In genomic region chr13:110455941-110456340, GRCh38 we compare ENCODE assay signal across 8 cellular contexts.
DNase-seq lines count a peak whose midpoint lies in the region; ATAC-seq and TF ChIP-seq lines count a peak whose summit lies in the region.

No MANE protein-coding gene starts in this region.

- no peak overlapping the region for H3K4me3 ChIP-seq in GM12875 (ENCODE audit: low read depth, low read length)
- H3K4me3 ChIP-seq in SK-N-SH (ENCODE audit: low read depth in 2 of 2, low read length in 1 of 2) = peak overlapping the region in 1 of 2 experiments; percentile 34; a peak in 1 of 4 replicates
- H3K4me3 ChIP-seq in heart left ventricle = no peak overlapping the region

- no peak for TF ChIP-seq POLR2A in heart left ventricle (IDR thresholded peaks at IDR 0.05)

- TF ChIP-seq CTCF in GM12875 (IDR thresholded peaks at IDR 0.05; ENCODE audit: borderline replicate concordance, insufficient read depth, low read depth, low read length) (peak; percentile 92), SK-N-SH (IDR thresholded peaks at IDR 0.05) (peak; percentile 78), heart left ventricle (IDR thresholded peaks at IDR 0.05) (peak; percentile 56 to 89 (median 75))

- peak; percentile 94 for DNase-seq in NAMALWA (ENCODE audit: low spot score)
- DNase-seq in SK-N-SH = peak; percentile 91
- DNase-seq in activated naive CD4-positive, alpha-beta T cell treated with anti-CD3 and anti-CD28 coated beads, Interleukin-2, amount 50 U/mL, for 72 hours (ENCODE audit: low spot score in 2 of 2) = peak; percentile 62 to 66
- DNase-seq in heart left ventricle = peak; percentile 69 to 86 (median 82)
- peak; percentile 62 for DNase-seq in renal cortical epithelial cell (ENCODE audit: low read depth)
- DNase-seq in dedifferentiated amniotic fluid mesenchymal stem cell (ENCODE audit: extremely low spot score) = no peak

- TF ChIP-seq EP300 in SK-N-SH (IDR thresholded peaks at IDR 0.05; ENCODE audit: borderline replicate concordance in 1 of 2, low read depth in 1 of 2, low read length in 1 of 2) = no peak

- ATAC-seq in HG02610 (IDR thresholded peaks at IDR 0.05; ENCODE audit: unreplicated experiment) (peak; percentile 98), heart left ventricle (peak; percentile 62 to 89 (median 84))
- peak; percentile 96 to 98 for ATAC-seq in activated naive CD4-positive, alpha-beta T cell treated with anti-CD3 and anti-CD28 coated beads, Interleukin-2, amount 50 U/mL, for 72 hours

- H3K79me2 ChIP-seq in SK-N-SH (ENCODE audit: insufficient read depth) = no peaks in the 10 kb centered on the region

- no peaks in the 10 kb centered on the region for H3K9me3 Mint-ChIP-seq in activated naive CD4-positive, alpha-beta T cell treated with anti-CD3 and anti-CD28 coated beads, Interleukin-2, amount 50 U/mL, for 72 hours

- H3K27ac Mint-ChIP-seq in activated naive CD4-positive, alpha-beta T cell treated with anti-CD3 and anti-CD28 coated beads, Interleukin-2, amount 50 U/mL, for 72 hours = no peak overlapping the region

- H3K27me3 ChIP-seq in SK-N-SH (ENCODE audit: insufficient read depth) (no peaks in the 10 kb centered on the region), heart left ventricle (no peaks in the 10 kb centered on the region)

- no peaks in the 10 kb centered on the region for H3K9me3 ChIP-seq in SK-N-SH
- H3K9me3 ChIP-seq in heart left ventricle = no peaks in the 10 kb centered on the region

- TF ChIP-seq RAD21 in SK-N-SH (IDR thresholded peaks at IDR 0.05; ENCODE audit: low read length) = peak; percentile 82

- no peaks in the 10 kb centered on the region for H4K20me1 ChIP-seq in SK-N-SH (ENCODE audit: insufficient read depth)

- H3K9me2 ChIP-seq in SK-N-SH = no peaks in the 10 kb centered on the region

- peaks cover 0 to 5% of the 10 kb centered on the region in 2 experiments; a peak in 1 of 4 replicates for H3K4me1 ChIP-seq in SK-N-SH (ENCODE audit: control insufficient read depth in 1 of 2, insufficient read depth in 2 of 2, low read depth in 1 of 2, low read length in 1 of 2)
- H3K4me1 ChIP-seq in heart left ventricle = peaks cover 0 to 15% (median 1%) of the 10 kb centered on the region in 12 donors

- POLR2A ChIA-PET in SK-N-SH (lab: Yijun Ruan, JAX) = interaction anchor here (0.7 to 0.9 kb wide), 2 partner anchors 23 to 256 kb away, joined by 3 read pairs; no protein-coding TSS in a partner anchor

- H3K4me2 ChIP-seq in SK-N-SH = no peak overlapping the region

- no peak overlapping the region for H3K9ac ChIP-seq in SK-N-SH

- CTCF ChIA-PET in SK-N-SH (lab: Yijun Ruan, JAX) = interaction anchor here (0.6 to 2.2 kb wide), 64 partner anchors 9 to 469 kb away, joined by 3 to 22 read pairs (median 4); partner anchors contain the start of genes COL4A1, COL4A2 and NAXD

- no peaks in the 10 kb centered on the region for H3K36me3 Mint-ChIP-seq in activated naive CD4-positive, alpha-beta T cell treated with anti-CD3 and anti-CD28 coated beads, Interleukin-2, amount 50 U/mL, for 72 hours

- 33% methylated on average over 7 of the region's 10 CpGs for WGBS in SK-N-SH (ENCODE audit: low lambda C conversion rate)
- WGBS in heart left ventricle, 4 donors = 12 to 23% (median 15%) methylated on average over 10 of the region's 10 CpGs

- intact Hi-C loops in heart left ventricle (cut with DNase I) = loop anchor here in 7 of 10 donors (1.0 to 10.0 kb wide), 7 partner anchors 105 to 361 kb away; partner anchors contain the start of gene RAB20 (in 3 of the 7)

- H3K27ac ChIP-seq in SK-N-SH (ENCODE audit: low read depth in 2 of 2, low read length in 1 of 2) = no peak overlapping the region
- H3K27ac ChIP-seq in heart left ventricle = peak overlapping the region in 2 of 12 donors; percentile 17 to 33

- H3K36me3 ChIP-seq in SK-N-SH (replicated peaks in 1 of 2; ENCODE audit: control insufficient read depth in 1 of 2, insufficient read depth in 2 of 2, low read length in 1 of 2) (peaks cover 9 to 19% of the 10 kb centered on the region in 2 experiments), heart left ventricle (peaks cover 0 to 89% (median 66%) of the 10 kb centered on the region in 9 donors)

- peaks cover 9% of the 10 kb centered on the region for H3F3A ChIP-seq in SK-N-SH (replicated peaks; ENCODE audit: insufficient read depth)

- H2AFZ ChIP-seq in SK-N-SH (ENCODE audit: low read depth) = no peak overlapping the region

TF ChIP-seq in SK-N-SH, 30 proteins besides CTCF, POLR2A, EP300 and RAD21:
- peak; percentile 83 for TF ChIP-seq SMC3 (IDR thresholded peaks at IDR 0.05; ENCODE audit: low read depth, low read length)
- TF ChIP-seq JUND (IDR thresholded peaks at IDR 0.05) = no peak
- TF ChIP-seq GATA2 (CRISPR knock-in tag; IDR thresholded peaks at IDR 0.05) = no peak
- 0 out of 2 replicates have a peak, but pooled peaks have one; percentile 8 for TF ChIP-seq RCOR1 (IDR thresholded peaks at IDR 0.05; ENCODE audit: low read length)
- peak; percentile 38; the same call in 1 of the 2 replicates for TF ChIP-seq YY1 (IDR thresholded peaks at IDR 0.05; ENCODE audit: low read depth)
- TF ChIP-seq FOSL2 (IDR thresholded peaks at IDR 0.05; ENCODE audit: borderline replicate concordance, low read depth) = no peak
